24 cellular contexts compared by ENCODE assay signal in genomic region chr13:43154083-43154739, GRCh38.
DNase-seq lines count a peak whose midpoint lies in the region; ATAC-seq, FAIRE-seq and TF ChIP-seq lines count a peak whose summit lies in the region.
"Had no signal": no experiment of that assay in that cellular context is flagged by ENCODE, and none has a peak within 500 bp of the region (broad histone marks: within the 10 kb centered on the region; RNA-seq: fewer than 3 reads in every experiment).

No MANE protein-coding gene starts in this region.

- H2BK15ac ChIP-seq in IMR-90 (ENCODE audit: low read depth, low read length): no peak overlapping the region; the same call in 2 of the 3 replicates
- H2BK15ac ChIP-seq in mesendoderm (replicated peaks; ENCODE audit: low read depth): no peak overlapping the region

- TF ChIP-seq POLR2A in A549 (IDR thresholded peaks at IDR 0.05; ENCODE audit: low read length): no peak
- no peak for TF ChIP-seq POLR2A in IMR-90 (IDR thresholded peaks at IDR 0.05; ENCODE audit: low read depth, low read length)
- no peak for TF ChIP-seq POLR2A in stomach (IDR thresholded peaks at IDR 0.05)

- no peak overlapping the region for H3K56ac ChIP-seq in IMR-90 (ENCODE audit: extremely low read depth, insufficient read depth, low read length)
- peak overlapping the region; percentile 18 for H3K56ac ChIP-seq in mesendoderm (ENCODE audit: low read length)

- TF ChIP-seq EP300 in A549 (IDR thresholded peaks at IDR 0.05) (no peak), stomach (IDR thresholded peaks at IDR 0.05) (no peak)

- TF ChIP-seq CTCF in A549 (IDR thresholded peaks at IDR 0.05) (no peak), IMR-90 (conservative IDR thresholded peaks at IDR 0.05; ENCODE audit: low read depth, low read length) (no peak), mammary epithelial cell (conservative IDR thresholded peaks at IDR 0.05 in 1 of 2, IDR thresholded peaks at IDR 0.05 in 1 of 2; ENCODE audit: extremely low read depth in 1 of 2, insufficient read depth in 1 of 2, low read depth in 1 of 2, low read length in 2 of 2) (no peak), stomach (IDR thresholded peaks at IDR 0.05) (no peak)

- H3K9me3 ChIP-seq in A549 (no peaks in the 10 kb centered on the region), IMR-90 (ENCODE audit: control insufficient read depth, insufficient read depth, low read length) (no peaks in the 10 kb centered on the region), mammary epithelial cell (replicated peaks; ENCODE audit: insufficient read depth, low read length) (no peaks in the 10 kb centered on the region), stomach (no peaks in the 10 kb centered on the region)
- H3K9me3 ChIP-seq: BE2C, tibial artery had no signal

- H4K5ac ChIP-seq in IMR-90 (ENCODE audit: low read depth, low read length) (peak overlapping the region; percentile 43; the same call in 1 of the 2 replicates), mesendoderm (ENCODE audit: low read length) (no peak overlapping the region)

- no TSS peak for BruUV-seq in IMR-90 (replicated peaks; lab: Mats Ljungman, UMichigan)
- BruUV-seq in mammary epithelial cell (replicated peaks; lab: Mats Ljungman, UMichigan): no TSS peak

- H4K91ac ChIP-seq in IMR-90 (ENCODE audit: insufficient read depth, low read depth, low read length): no peak overlapping the region

- H2AK5ac ChIP-seq in IMR-90 (ENCODE audit: low read depth, low read length) (no peak overlapping the region), mesendoderm (ENCODE audit: low read length) (no peak overlapping the region)

- H3K9me1 ChIP-seq in IMR-90 (ENCODE audit: insufficient read depth, low read length): no peaks in the 10 kb centered on the region

- peak overlapping the region; percentile 15 to 17; a peak in 1 of 6 replicates for H3K27ac ChIP-seq in A549
- no peak overlapping the region for H3K27ac ChIP-seq in IMR-90 (ENCODE audit: insufficient read depth, low read length)
- H3K27ac ChIP-seq in mammary epithelial cell (ENCODE audit: insufficient read depth, low read depth, low read length): peak overlapping the region; percentile 88
- peak overlapping the region; percentile 59 for H3K27ac ChIP-seq in mesendoderm (ENCODE audit: low read depth, low read length)
- H3K27ac ChIP-seq in stomach: no peak overlapping the region
- H3K27ac ChIP-seq: GM23248, tibial artery had no signal

- H3K4me1 ChIP-seq in A549 (peaks cover 2% of the 10 kb centered on the region; the same call in 1 of the 3 replicates), IMR-90 (ENCODE audit: control insufficient read depth, insufficient read depth, low read length) (no peaks in the 10 kb centered on the region), mammary epithelial cell (ENCODE audit: insufficient read depth, low read length) (peaks cover 18% of the 10 kb centered on the region), mesendoderm (ENCODE audit: control insufficient read depth, low read depth, low read length) (peaks cover 11% of the 10 kb centered on the region), stomach (no peaks in the 10 kb centered on the region)
- H3K4me1 ChIP-seq: tibial artery had no signal

- H4K20me1 ChIP-seq in IMR-90 (ENCODE audit: insufficient read depth, low read length): no peaks in the 10 kb centered on the region
- no peaks in the 10 kb centered on the region for H4K20me1 ChIP-seq in mammary epithelial cell (ENCODE audit: insufficient read depth, low read length)

- H3K14ac ChIP-seq in IMR-90 (replicated peaks; ENCODE audit: low read depth, low read length): 0 out of 2 replicates have a peak overlapping the region, but pooled peaks have one; percentile 49

- POLR2A ChIA-PET in A549 (lab: Yijun Ruan, JAX) (no interaction called here), IMR-90 (lab: Charles Lee; ENCODE audit: unreplicated experiment) (no interaction called here)

- H3K27me3 ChIP-seq in IMR-90 (ENCODE audit: control insufficient read depth, insufficient read depth, low read length): peaks cover under 1% of the 10 kb centered on the region; the same call in 1 of the 2 replicates
- H3K27me3 ChIP-seq in mammary epithelial cell (ENCODE audit: insufficient read depth, low read length): no peaks in the 10 kb centered on the region
- no peaks in the 10 kb centered on the region for H3K27me3 ChIP-seq in mesendoderm (ENCODE audit: insufficient read depth, low read length, poor library complexity)
- H3K27me3 ChIP-seq in stomach: no peaks in the 10 kb centered on the region
- H3K27me3 ChIP-seq: BE2C, tibial artery had no signal

- H3K4me3 ChIP-seq in A549: no peak overlapping the region
- no peak overlapping the region for H3K4me3 ChIP-seq in IMR-90 (ENCODE audit: insufficient read depth, low read depth, low read length)
- no peak overlapping the region for H3K4me3 ChIP-seq in mammary epithelial cell (replicated peaks in 1 of 3; ENCODE audit: insufficient read depth in 1 of 3, low read depth in 2 of 3, low read length in 3 of 3)
- H3K4me3 ChIP-seq in mesendoderm (ENCODE audit: low read length): no peak overlapping the region
- no peak overlapping the region for H3K4me3 ChIP-seq in stomach
- H3K4me3 ChIP-seq: GM23248, tibial artery had no signal

- CTCF ChIA-PET in A549 (lab: Yijun Ruan, JAX) (interaction anchor here (0.5 kb wide), 1 partner anchor 414 kb away, joined by 3 read pairs; no protein-coding TSS in a partner anchor), IMR-90 (lab: Yijun Ruan, JAX) (interaction anchor here (0.6 to 1.0 kb wide), 2 partner anchors 13 to 15 kb away, joined by 3 to 4 read pairs; no protein-coding TSS in a partner anchor), mammary epithelial cell (lab: Charles Lee; ENCODE audit: low non-redundant PET) (no interaction called here)

- no peaks in the 10 kb centered on the region for H3K79me1 ChIP-seq in IMR-90 (ENCODE audit: low read depth in 1 of 2, low read length in 2 of 2)
- no peaks in the 10 kb centered on the region for H3K79me1 ChIP-seq in mesendoderm (ENCODE audit: low read length)

- H3K79me2 ChIP-seq in mammary epithelial cell (ENCODE audit: insufficient read depth, low read length) (no peaks in the 10 kb centered on the region), mesendoderm (ENCODE audit: control insufficient read depth, insufficient read depth, low read length) (no peaks in the 10 kb centered on the region)

- in situ Hi-C loops in IMR-90 (cut with MboI; ENCODE audit: low sequenced_read_pairs) (no loop called here), mammary epithelial cell (cut with MboI; ENCODE audit: low sequenced_read_pairs in 2 of 2) (no loop called here)

- intact Hi-C loops in IMR-90 (cut with micrococcal nuclease) (no loop called here), mammary epithelial cell (cut with micrococcal nuclease) (no loop called here), stomach (cut with DNase I; ENCODE audit: low total_unique reads) (no loop called here), sciatic nerve (cut with DNase I) (no loop called here)

- no peaks in the 10 kb centered on the region for H3K36me3 ChIP-seq in IMR-90 (ENCODE audit: control insufficient read depth, insufficient read depth, low read length)
- H3K36me3 ChIP-seq in mammary epithelial cell (ENCODE audit: insufficient read depth, low read length): no peaks in the 10 kb centered on the region
- H3K36me3 ChIP-seq in mesendoderm (ENCODE audit: control insufficient read depth, insufficient read depth, low read length): no peaks in the 10 kb centered on the region
- no peaks in the 10 kb centered on the region for H3K36me3 ChIP-seq in stomach
- H3K36me3 ChIP-seq: BE2C, tibial artery had no signal

- DNase-seq in A549 (ENCODE audit: low read depth in 1 of 2, low spot score in 1 of 2) (no peak), IMR-90 (no peak), mammary epithelial cell (no peak), mesendoderm (peak; percentile 88), NCI-H446 treated with DMSO at 0.1 percent for 48 hours (lab: John Stamatoyannopoulos, UW) (no peak), stomach (no peak), sciatic nerve (ENCODE audit: low spot score) (no peak)
- DNase-seq: activated B cell treated with CpG ODN at 0.5 μM for 24 hours; activated CD4-positive, alpha-beta memory T cell treated with anti-CD3 and anti-CD28 coated beads for 36 hours; activated effector memory CD4-positive, alpha-beta T cell treated with anti-CD3 and anti-CD28 coated beads, Interleukin-2, amount 50 U/mL, for 16 hours; activated naive CD8-positive, alpha-beta T cell treated with anti-CD3 and anti-CD28 coated beads, Interleukin-2, amount 50 U/mL, for 24 hours; BE2C; cortex of kidney; immature natural killer cell; NCI-H1417 treated with DMSO at 0.1 percent for 48 hours; NCI-H2107; NCI-H524; stimulated activated CD4-positive, alpha-beta T cell treated with anti-CD3 and anti-CD28 coated beads, Interleukin-4, amount 100 ng/mL, for 24 hours; stimulated activated naive CD4-positive, alpha-beta T cell treated with Interleukin-2 at 50 U/mL for 16 hours; tibial artery had no signal

- dilution Hi-C loops in IMR-90 (cut with HindIII; ENCODE audit: low sequenced_read_pairs, unreplicated experiment) (no loop called here), mammary epithelial cell (cut with HindIII; ENCODE audit: low sequenced_read_pairs) (no loop called here)

- no peak overlapping the region for H2BK20ac ChIP-seq in IMR-90 (ENCODE audit: low read depth, low read length)

- H3K23ac ChIP-seq in IMR-90 (ENCODE audit: low read depth, low read length) (no peak overlapping the region), mesendoderm (ENCODE audit: low read length) (no peak overlapping the region)

- peak overlapping the region; percentile 28 for H3K4me2 ChIP-seq in A549
- H3K4me2 ChIP-seq in IMR-90 (ENCODE audit: low read depth, low read length): peak overlapping the region; percentile 35; the same call in 1 of the 2 replicates
- peak overlapping the region; percentile 66 for H3K4me2 ChIP-seq in mammary epithelial cell (ENCODE audit: insufficient read depth, low read depth, low read length)
- no peak overlapping the region for H3K4me2 ChIP-seq in mesendoderm (ENCODE audit: low read length)

- WGBS in A549 (ENCODE audit: missing lambda C conversion rate): 77% methylated on average over 5 of the region's 5 CpGs
- 52% methylated on average over 3 of the region's 5 CpGs; no CpG with 5 or more reads in 1 of the 2 experiments for WGBS in IMR-90 (ENCODE audit: extremely low coverage in 2 of 2, insufficient read length in 1 of 2), 2 experiments
- WGBS in mammary epithelial cell (ENCODE audit: low coverage, missing lambda C conversion rate): 100% methylated on average over 5 of the region's 5 CpGs
- no CpG with 5 or more reads among the region's 5 CpGs for WGBS in mesendoderm (ENCODE audit: extremely low coverage, insufficient coverage, low lambda C conversion rate)
- WGBS in stomach, 5 donors: 69 to 79% (median 75%) methylated on average over 5 of the region's 5 CpGs

- H3K4ac ChIP-seq in IMR-90 (ENCODE audit: low read depth, low read length) (no peak overlapping the region), mesendoderm (ENCODE audit: low read depth, low read length) (peak overlapping the region; percentile 64)

- H3K18ac ChIP-seq in IMR-90 (ENCODE audit: low read depth, low read length) (peak overlapping the region; percentile 57; the same call in 1 of the 2 replicates), mesendoderm (ENCODE audit: low read length) (peak overlapping the region; percentile 91)

- H4K8ac ChIP-seq in IMR-90 (ENCODE audit: low read depth in 2 of 2, low read length in 2 of 2) (0 out of 4 replicates have a peak overlapping the region, but pooled peaks of 1 of the 2 experiments have one; percentile 26), mesendoderm (ENCODE audit: low read depth, low read length) (no peak overlapping the region)

- peak overlapping the region; percentile 21; the same call in 1 of the 2 replicates for H2BK120ac ChIP-seq in IMR-90 (ENCODE audit: low read depth, low read length)
- H2BK120ac ChIP-seq in mesendoderm (ENCODE audit: low read depth, low read length): no peak overlapping the region

- H2BK5ac ChIP-seq in IMR-90 (ENCODE audit: low read depth, low read length, poor library complexity, severe bottlenecking): no peak overlapping the region
- no peak overlapping the region for H2BK5ac ChIP-seq in mesendoderm (ENCODE audit: low read length)

- H2AFZ ChIP-seq in IMR-90 (replicated peaks; ENCODE audit: low read length, poor library complexity): no peak overlapping the region
- H2AFZ ChIP-seq in mammary epithelial cell (ENCODE audit: low read depth, low read length): peak overlapping the region; percentile 77
- H2AFZ ChIP-seq: GM23248 had no signal

- FAIRE-seq in A549 (lab: Jason Lieb, UNC): no peak
- FAIRE-seq: GM19239, RCC 7860 had no signal

- no peak overlapping the region for H3K9ac ChIP-seq in IMR-90 (ENCODE audit: low read depth, low read length)
- H3K9ac ChIP-seq in mammary epithelial cell (ENCODE audit: insufficient read depth, low read length): peak overlapping the region; percentile 44
- no peak overlapping the region for H3K9ac ChIP-seq in mesendoderm (ENCODE audit: low read length)
- H3K9ac ChIP-seq: GM23248 had no signal

- TF ChIP-seq RAD21 in A549 (conservative IDR thresholded peaks at IDR 0.05 in 1 of 2, IDR thresholded peaks at IDR 0.05 in 1 of 2) (no peak), IMR-90 (IDR thresholded peaks at IDR 0.05; ENCODE audit: low read length) (no peak)

- ATAC-seq in A549 (no peak), IMR-90 (ENCODE audit: low read depth) (no peak), sciatic nerve (no peak), GM19463 (IDR thresholded peaks at IDR 0.05; ENCODE audit: unreplicated experiment) (no peak)
- ATAC-seq: activated naive CD8-positive, alpha-beta T cell treated with anti-CD3 and anti-CD28 coated beads, Interleukin-2, amount 50 U/mL, for 24 hours had no signal

- no peak overlapping the region for H2AK9ac ChIP-seq in IMR-90 (replicated peaks; ENCODE audit: low read depth, low read length, poor library complexity)

Comparison
In these comparisons a context has a peak if more than half of its experiments do, and no peak if none do; other contexts are left out.
1. H3K27ac ChIP-seq: peak in A549 (2 of 2), mammary epithelial cell (single experiment) and mesendoderm (single experiment); none in IMR-90 (single experiment) and stomach (0 of 5).